20 cellular contexts compared by ENCODE assay signal in genomic region chr5:61023131-61023530, GRCh38.
DNase-seq lines count a peak whose midpoint lies in the region; ATAC-seq and TF ChIP-seq lines count a peak whose summit lies in the region.
"Had no signal": no experiment of that assay in that cellular context is flagged by ENCODE, and none has a peak within 500 bp of the region (broad histone marks: within the 10 kb centered on the region; RNA-seq: fewer than 3 reads in every experiment).

No MANE protein-coding gene starts in this region.

- no peak overlapping the region for H2AFZ ChIP-seq in Karpas-422 (ENCODE audit: low read length)

- in situ Hi-C loops in astrocyte of the spinal cord (cut with HindIII; ENCODE audit: low sequenced_read_pairs): no loop called here

- no peak overlapping the region for H3K4me3 ChIP-seq in AG10803 (ENCODE audit: low read length)
- H3K4me3 ChIP-seq in Karpas-422 (ENCODE audit: low read length): no peak overlapping the region
- no peak overlapping the region for H3K4me3 ChIP-seq in astrocyte of the spinal cord (ENCODE audit: low read depth, low read length)
- no peak overlapping the region for H3K4me3 ChIP-seq in heart right ventricle
- H3K4me3 ChIP-seq: breast epithelium, dorsolateral prefrontal cortex, GM12878, pancreas, testis had no signal

- 71 to 78% methylated on average over 1 of the region's 1 CpG for WGBS in heart right ventricle, 2 donors

- no peak for ATAC-seq in heart right ventricle
- ATAC-seq: activated T-cell treated with anti-CD3 and anti-CD28 coated beads, Interleukin-2, amount 50 U/mL, for 72 hours; GM12878; pancreas; sciatic nerve had no signal

- H3K9me3 ChIP-seq in Karpas-422 (ENCODE audit: low read length) (no peaks in the 10 kb centered on the region), heart right ventricle (peaks cover 0 to 12% (median 0%) of the 10 kb centered on the region in 11 donors)
- H3K9me3 ChIP-seq: breast epithelium, pancreas, testis had no signal

- H3K27ac ChIP-seq in Karpas-422 (ENCODE audit: low read length) (peak overlapping the region; percentile 28; the same call in 1 of the 2 replicates), heart right ventricle (no peak overlapping the region)
- H3K27ac ChIP-seq: breast epithelium, dorsolateral prefrontal cortex, pancreas, testis had no signal

- DNase-seq in AG10803 (ENCODE audit: low read depth) (peak; percentile 54), Karpas-422 (no peak), astrocyte of the spinal cord (ENCODE audit: low read depth, low spot score) (peak; percentile 63), iris pigment epithelial cell (ENCODE audit: low read depth) (peak; percentile 62), heart right ventricle (no peak), activated gamma-delta T cell treated with Interleukin-2 at 50 U/mL for 16 hours (no peak), retina (no peak)
- DNase-seq in activated CD4-positive, alpha-beta T cell treated with anti-CD3 and anti-CD28 coated beads for 48 hours: no peak
- DNase-seq: activated CD4-positive, alpha-beta T cell treated with anti-CD3 and anti-CD28 coated beads for 1 hour; activated T-cell treated with anti-CD3 and anti-CD28 coated beads, Interleukin-2, amount 50 U/mL, for 72 hours; CD4-positive, alpha-beta T cell; DMS 273 treated with DMSO at 0.1 percent for 48 hours; dorsolateral prefrontal cortex; naive B cell; NCI-H2107; pancreas; testis had no signal

- no peaks in the 10 kb centered on the region for H4K20me1 ChIP-seq in Karpas-422 (ENCODE audit: insufficient read depth, low read depth, low read length)

- no peak overlapping the region for H3K4me2 ChIP-seq in Karpas-422 (ENCODE audit: low read depth, low read length, poor library complexity, severe bottlenecking)

- no peaks in the 10 kb centered on the region; the same call in 1 of the 2 replicates for H3K36me3 ChIP-seq in Karpas-422 (ENCODE audit: insufficient read depth, low read length)
- H3K36me3 ChIP-seq in heart right ventricle: no peaks in the 10 kb centered on the region
- H3K36me3 ChIP-seq: breast epithelium, pancreas had no signal

- no peak overlapping the region for H3K9ac ChIP-seq in Karpas-422 (ENCODE audit: low read length)

- H3K27me3 ChIP-seq in Karpas-422 (ENCODE audit: low read length): no peaks in the 10 kb centered on the region
- no peaks in the 10 kb centered on the region for H3K27me3 ChIP-seq in heart right ventricle
- H3K27me3 ChIP-seq: breast epithelium, dorsolateral prefrontal cortex, pancreas, testis had no signal

- H3K4me1 ChIP-seq in Karpas-422 (ENCODE audit: low read length) (peaks cover 14% of the 10 kb centered on the region), heart right ventricle (peaks cover 0 to 20% (median 4%) of the 10 kb centered on the region in 9 donors)
- H3K4me1 ChIP-seq: breast epithelium, testis had no signal

- H3K79me2 ChIP-seq in Karpas-422 (ENCODE audit: low read length): peaks cover 76% of the 10 kb centered on the region

- intact Hi-C loops in heart right ventricle (cut with DNase I): no loop called here

- no peaks in the 10 kb centered on the region for H3K9me2 ChIP-seq in Karpas-422 (replicated peaks; ENCODE audit: insufficient read depth, low read length)

- TF ChIP-seq CTCF in AG10803 (conservative IDR thresholded peaks at IDR 0.05; ENCODE audit: low read length) (no peak), astrocyte of the spinal cord (IDR thresholded peaks at IDR 0.05; ENCODE audit: low read depth, low read length) (no peak), heart right ventricle (IDR thresholded peaks at IDR 0.05) (no peak)

Comparison
In these comparisons a context has a peak if more than half of its experiments do, and no peak if none do; other contexts are left out.
1. DNase-seq: peak in AG10803 (single experiment), astrocyte of the spinal cord (single experiment) and iris pigment epithelial cell (single experiment); none in Karpas-422 (single experiment), heart right ventricle (0 of 2), activated gamma-delta T cell treated with Interleukin-2 at 50 U/mL for 16 hours (single experiment), retina (single experiment) and activated CD4-positive, alpha-beta T cell treated with anti-CD3 and anti-CD28 coated beads for 48 hours (single experiment).